8 cellular contexts compared by ENCODE assay signal in the genomic region with DNA sequence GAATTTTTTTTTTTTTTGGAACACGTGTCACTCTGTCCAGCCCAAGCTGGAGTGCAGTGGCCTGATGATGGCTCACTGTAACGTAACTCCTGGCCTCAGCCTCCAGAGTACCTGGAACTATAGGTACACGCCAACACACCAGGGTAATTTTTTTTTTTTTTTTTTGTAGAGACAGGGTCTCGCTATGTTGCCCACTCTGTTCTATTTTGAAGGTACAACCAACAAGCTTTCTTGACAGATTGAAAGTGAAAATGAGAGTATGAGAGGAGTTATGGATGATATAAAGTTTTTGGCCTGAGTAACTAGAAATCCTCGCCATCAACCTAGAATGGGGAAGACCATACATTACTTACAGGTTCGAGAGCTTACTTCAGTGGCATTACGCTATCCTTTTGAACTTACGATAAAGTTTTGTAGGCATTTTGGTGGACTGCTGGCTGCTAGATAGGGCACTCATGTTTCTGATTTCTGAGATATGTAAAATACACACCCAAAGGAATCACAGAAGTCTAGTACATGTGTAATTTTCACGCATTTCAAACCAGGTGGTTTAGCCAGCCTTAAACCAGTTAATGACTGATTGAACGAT. TPM values are rescaled to one million over a fixed set of nuclear protein-coding genes. Genes with fewer than 3 reads are reported as not detected.
DNase-seq lines count a peak whose midpoint lies in the region; ATAC-seq, FAIRE-seq and TF ChIP-seq lines count a peak whose summit lies in the region.

No MANE protein-coding gene starts in this region.

- no peaks in the 10 kb centered on the region for H3K27me3 ChIP-seq in neutrophil

- DNase-seq in A549 (ENCODE audit: low read depth in 1 of 2, low spot score in 1 of 2) (no peak), SHP77 treated with DMSO at 0.1 percent for 48 hours (lab: John Stamatoyannopoulos, UW) (peak; percentile 5), epithelial cell of esophagus (ENCODE audit: low read depth) (peak; percentile 29), kidney glomerular epithelial cell (lab: John Stamatoyannopoulos, UW) (no peak)
- DNase-seq in stimulated activated CD4-positive, alpha-beta T cell treated with anti-CD3 and anti-CD28 coated beads, Interleukin-12 subunit alpha, Interleukin-12 subunit beta, amount 100 ng/mL, for 4 hours, result no peak

- 20% methylated on average over 10 of the region's 10 CpGs for WGBS in A549 (ENCODE audit: missing lambda C conversion rate)

- H3K4me1 ChIP-seq in A549 (peaks cover 18% of the 10 kb centered on the region; the same call in 2 of the 3 replicates), neutrophil (ENCODE audit: control insufficient read depth in 1 of 2, insufficient read depth in 1 of 2, low read depth in 1 of 2, low read length in 1 of 2) (peaks cover 57 to 73% of the 10 kb centered on the region in 2 experiments)

- ATAC-seq in A549, result peak; percentile 13 to 42; a peak in 5 of 6 replicates
- ATAC-seq in GM18502 (IDR thresholded peaks at IDR 0.05; ENCODE audit: poor library complexity, unreplicated experiment), result peak; percentile 16
- ATAC-seq in HG03025 (IDR thresholded peaks at IDR 0.05; ENCODE audit: low FRiP score, unreplicated experiment), result peak; percentile 6

- peak overlapping the region; percentile 82 for H3K4me2 ChIP-seq in A549

- POLR2A ChIA-PET in A549 (lab: Yijun Ruan, JAX), result interaction anchor here (0.7 to 3.6 kb wide), 7 partner anchors 21 to 126 kb away, joined by 3 to 27 read pairs (median 6); partner anchors contain the start of gene HINT1

- no peaks in the 10 kb centered on the region for H3K9me3 ChIP-seq in A549
- no peaks in the 10 kb centered on the region for H3K9me3 ChIP-seq in neutrophil

- CTCF ChIA-PET in A549 (lab: Yijun Ruan, JAX), result interaction anchor here (0.7 to 1.4 kb wide), 3 partner anchors 20 to 325 kb away, joined by 3 to 5 read pairs (median 4); no protein-coding TSS in a partner anchor

- TF ChIP-seq CTCF in A549 (IDR thresholded peaks at IDR 0.05) (no peak), epithelial cell of esophagus (IDR thresholded peaks at IDR 0.05; ENCODE audit: insufficient read depth, low read depth, low read length, missing control alignments) (no peak), neutrophil (IDR thresholded peaks at IDR 0.05) (no peak)

- H3K36me3 ChIP-seq in neutrophil, result no peaks in the 10 kb centered on the region

- no peak for TF ChIP-seq EP300 in A549 (IDR thresholded peaks at IDR 0.05)

- no peak for TF ChIP-seq RAD21 in A549 (conservative IDR thresholded peaks at IDR 0.05 in 1 of 2, IDR thresholded peaks at IDR 0.05 in 1 of 2)

- no peak for FAIRE-seq in A549 (lab: Jason Lieb, UNC)

- TF ChIP-seq POLR2A in A549 (IDR thresholded peaks at IDR 0.05; ENCODE audit: low read length), result no peak

- H3K4me3 ChIP-seq in A549 (peak overlapping the region; percentile 97), epithelial cell of esophagus (ENCODE audit: low read length) (peak overlapping the region; percentile 75), neutrophil (ENCODE audit: low read depth in 1 of 2, low read length in 1 of 2) (peak overlapping the region; percentile 95 to 99)

- H3K27ac ChIP-seq in A549 (peak overlapping the region; percentile 98 to 99), neutrophil (peak overlapping the region; percentile 97)

TF ChIP-seq in A549, 52 proteins besides CTCF, POLR2A, EP300 and RAD21:
- TF ChIP-seq HOXB5 (CRISPR knock-in tag; IDR thresholded peaks at IDR 0.05), result no peak
- no peak for TF ChIP-seq TP53 (CRISPR knock-in tag; IDR thresholded peaks at IDR 0.05)
- 0 out of 3 replicates have a peak, but pooled peaks have one; percentile 2 for TF ChIP-seq SMC3 (IDR thresholded peaks at IDR 0.05)
- no peak for TF ChIP-seq USF2 (IDR thresholded peaks at IDR 0.05)

RNA-seq across cellular contexts. Expression of gene CDC42SE2, which starts 0.8 kb away (rescaled TPM):
- polyA plus RNA-seq in A549 (2011; rRNA removed), result 48.7 and 66.4 TPM in 2 replicates
- polyA plus RNA-seq in A549 (2012; cell fraction: cytosol; rRNA removed), result 11.7 and 12.6 TPM in 2 replicates
- 3.4 and 7.3 TPM in 2 replicates for polyA plus RNA-seq in A549 (2012; cell fraction: nucleus; rRNA removed)
- polyA plus RNA-seq in A549 (2017; fragmentation: RNase III; extraction: RNeasy Plus Mini Kit Qiagen cat#74134 plus additional on column Dnase treatment), result 25.7 to 27.1 TPM (median 25.8 TPM) in 3 replicates
- 26.0 and 30.8 TPM in 2 replicates for polyA minus RNA-seq in A549 (2011; rRNA and poly(A)+ RNA removed)

Comparison
In these comparisons a context has a peak if more than half of its experiments do, and no peak if none do; other contexts are left out.
1. DNase-seq: peak in SHP77 treated with DMSO at 0.1 percent for 48 hours (single experiment) and epithelial cell of esophagus (single experiment); none in A549 (0 of 2), stimulated activated CD4-positive, alpha-beta T cell treated with anti-CD3 and anti-CD28 coated beads, Interleukin-12 subunit alpha, Interleukin-12 subunit beta, amount 100 ng/mL, for 4 hours (single experiment) and kidney glomerular epithelial cell (single experiment).
2. Peak in every context shown above with its lines, with median percentiles within 50 percentile points of each other: ATAC-seq and H3K4me3 ChIP-seq.